Comparison of ENCODE assay signal across 27 cellular contexts in genomic region chr7:66537876-66538275, GRCh38.
"Had no signal": no experiment of that assay in that cellular context is flagged by ENCODE, and none has a peak within 500 bp of the region (broad histone marks: within the 10 kb centered on the region; RNA-seq: fewer than 3 reads in every experiment).

No MANE protein-coding gene starts in this region.

- H3K27ac ChIP-seq: colonic mucosa, esophagus muscularis mucosa, foreskin keratinocyte, gastroesophageal sphincter, heart left ventricle, hepatocyte, neural progenitor cell, ovary, psoas muscle, skin epidermis, spleen, thoracic aorta, tibial nerve, upper lobe of left lung had no signal

- H3K4me1 Mint-ChIP-seq: nephron; stimulated activated memory B cell treated with anti-CD40 and anti-IgM and Interleukin-4, amounts not matched to agents 10 μg/mL and 1 μg/mL and 100 μg/mL, for 72 hours had no signal

- H3K27me3 Mint-ChIP-seq: dendritic cell treated with granulocyte-macrophage colony-stimulating factor and Interleukin-4, amounts not matched to agents 40 ng/mL and 50 ng/mL, for 4 days; naive thymus-derived CD4-positive, alpha-beta T cell; stimulated activated memory B cell treated with anti-CD40 and anti-IgM and Interleukin-4, amounts not matched to agents 10 μg/mL and 1 μg/mL and 100 μg/mL, for 72 hours had no signal

- H2AFZ ChIP-seq: hepatocyte, neural progenitor cell had no signal

- H3K27ac Mint-ChIP-seq: dendritic cell treated with granulocyte-macrophage colony-stimulating factor and Interleukin-4, amounts not matched to agents 40 ng/mL and 50 ng/mL, for 4 days; nephron; neural progenitor cell; stimulated activated memory B cell treated with anti-CD40 and anti-IgM and Interleukin-4, amounts not matched to agents 10 μg/mL and 1 μg/mL and 100 μg/mL, for 72 hours had no signal

- H3K4me2 ChIP-seq: hepatocyte, neural progenitor cell had no signal

- H3K4me3 ChIP-seq: colonic mucosa, esophagus muscularis mucosa, gastroesophageal sphincter, heart left ventricle, hepatocyte, neural progenitor cell, ovary, psoas muscle, skin epidermis, spleen, thoracic aorta, tibial nerve, upper lobe of left lung had no signal

- ATAC-seq: foreskin keratinocyte; gastroesophageal sphincter; heart left ventricle; naive thymus-derived CD4-positive, alpha-beta T cell; right cardiac atrium; stimulated activated memory B cell treated with anti-CD40 and anti-IgM and Interleukin-4, amounts not matched to agents 10 μg/mL and 1 μg/mL and 100 μg/mL, for 72 hours; stimulated activated naive CD8-positive, alpha-beta T cell treated with anti-CD3 and anti-CD28 coated beads, Interleukin-15, Interleukin-2, amounts not matched to agents 100 U/mL and 50 U/mL, for 24 hours had no signal

- H3K27me3 ChIP-seq: colonic mucosa, esophagus muscularis mucosa, foreskin keratinocyte, gastroesophageal sphincter, heart left ventricle, hepatocyte, neural progenitor cell, ovary, spleen, tibial nerve, upper lobe of left lung had no signal

- H3K4me3 Mint-ChIP-seq: dendritic cell treated with granulocyte-macrophage colony-stimulating factor and Interleukin-4, amounts not matched to agents 40 ng/mL and 50 ng/mL, for 4 days; naive thymus-derived CD4-positive, alpha-beta T cell; nephron; neural progenitor cell; stimulated activated memory B cell treated with anti-CD40 and anti-IgM and Interleukin-4, amounts not matched to agents 10 μg/mL and 1 μg/mL and 100 μg/mL, for 72 hours had no signal

- FAIRE-seq: kidney, urothelium cell line had no signal

- DNase-seq: colonic mucosa; effector CD8-positive, alpha-beta T cell; foreskin keratinocyte; heart left ventricle; kidney; mesenchymal stem cell; midbrain; naive thymus-derived CD4-positive, alpha-beta T cell; ovary; posterior cingulate gyrus; psoas muscle; spleen; stimulated activated CD4-positive, alpha-beta T cell treated with anti-CD3 and anti-CD28 coated beads, Interleukin-4, amount 100 ng/mL, for 4 hours; stimulated activated naive CD8-positive, alpha-beta T cell treated with anti-CD3 and anti-CD28 coated beads, Interleukin-15, Interleukin-2, amounts not matched to agents 100 U/mL and 50 U/mL, for 24 hours; upper lobe of left lung had no signal

- H3K9me3 ChIP-seq: colonic mucosa, esophagus muscularis mucosa, gastroesophageal sphincter, heart left ventricle, ovary, psoas muscle, spleen, thoracic aorta, tibial nerve, upper lobe of left lung had no signal

- H3K79me2 ChIP-seq: hepatocyte had no signal

- H3K4me1 ChIP-seq: colonic mucosa, esophagus muscularis mucosa, foreskin keratinocyte, gastroesophageal sphincter, psoas muscle, spleen, tibial nerve, upper lobe of left lung had no signal

- H3K9ac ChIP-seq: neural progenitor cell had no signal

- H3K36me3 ChIP-seq: colonic mucosa, neural progenitor cell, ovary had no signal

- H3K9me3 Mint-ChIP-seq: dendritic cell treated with granulocyte-macrophage colony-stimulating factor and Interleukin-4, amounts not matched to agents 40 ng/mL and 50 ng/mL, for 4 days; naive thymus-derived CD4-positive, alpha-beta T cell; nephron; neural progenitor cell; stimulated activated memory B cell treated with anti-CD40 and anti-IgM and Interleukin-4, amounts not matched to agents 10 μg/mL and 1 μg/mL and 100 μg/mL, for 72 hours had no signal
